Comparison of ENCODE assay signal across 24 cellular contexts in genomic region chr10:94268652-94269051, GRCh38.
"Had no signal": no experiment of that assay in that cellular context is flagged by ENCODE, and none has a peak within 500 bp of the region (broad histone marks: within the 10 kb centered on the region; RNA-seq: fewer than 3 reads in every experiment).

No MANE protein-coding gene starts in this region.

- H3K27ac ChIP-seq: RWPE1 had no signal

- H3K9me3 ChIP-seq: SK-N-SH had no signal

- H3K27me3 ChIP-seq: MG63 had no signal

- FAIRE-seq: HepG2 had no signal

- ATAC-seq: HepG2, Panc1, PC-3 had no signal

- DNase-seq: IMR-90; Karpas-422; KG1; MG63; NCI-H1105; NCI-H1417; NCI-H1436 treated with DMSO at 0.1 percent for 48 hours; NCI-H187; NCI-H2029; NCI-H2081 treated with DMSO at 0.1 percent for 48 hours; NCI-H2171 treated with DMSO at 0.1 percent for 48 hours; NCI-H345; NCI-H446 treated with DMSO at 0.1 percent for 48 hours; NCI-H510A treated with DMSO at 0.1 percent for 48 hours; NCI-H526; NCI-H748 treated with DMSO at 0.1 percent for 48 hours; NK-92 treated with Interleukin-12 subunit alpha and Interleukin-12 subunit beta, amount 100 ng/mL, for 24 hours; PC-3; SHP77; SK-N-SH; SW 1271 had no signal

- H3K4me3 ChIP-seq: MG63 had no signal
